ENCODE assay signal across 24 cellular contexts in the genomic region with DNA sequence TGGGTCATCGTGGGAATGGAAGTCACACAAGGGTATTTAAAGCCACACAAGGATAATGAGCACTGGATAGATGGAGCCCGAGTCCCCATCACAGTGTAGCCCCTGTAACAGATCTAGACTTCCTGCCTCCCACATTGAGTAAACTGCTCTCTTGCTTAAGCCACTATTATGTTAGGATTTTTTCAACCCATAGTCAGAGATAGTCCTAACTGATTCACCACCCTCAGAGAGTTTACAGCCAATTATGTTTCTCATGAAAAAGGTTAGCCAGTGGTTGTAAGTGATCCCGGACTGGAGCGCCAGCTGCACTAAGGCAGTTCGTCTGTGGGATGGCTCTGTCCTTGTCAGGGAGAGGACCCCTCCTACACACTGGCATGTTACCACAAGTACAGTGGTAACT.
DNase-seq lines count a peak whose midpoint lies in the region; ATAC-seq and TF ChIP-seq lines count a peak whose summit lies in the region.
"Had no signal": no experiment of that assay in that cellular context is flagged by ENCODE, and none has a peak within 500 bp of the region (broad histone marks: within the 10 kb centered on the region; RNA-seq: fewer than 3 reads in every experiment).

No MANE protein-coding gene starts in this region.

- H3K27ac ChIP-seq in smooth muscle cell (ENCODE audit: low read depth), result peak overlapping the region; percentile 93
- H3K27ac ChIP-seq: cardiac muscle cell had no signal

- H3K9me3 Mint-ChIP-seq in activated naive CD8-positive, alpha-beta T cell (ENCODE audit: low read depth), result peaks cover 2% of the 10 kb centered on the region
- peaks cover 7% of the 10 kb centered on the region for H3K9me3 Mint-ChIP-seq in activated naive CD8-positive, alpha-beta T cell treated with anti-CD3 and anti-CD28 coated beads for 36 hours
- H3K9me3 Mint-ChIP-seq in osteocyte (ENCODE audit: unreplicated experiment), result peaks cover 10% of the 10 kb centered on the region

- WGBS in smooth muscle cell (ENCODE audit: low lambda C conversion rate), result 45% methylated on average over 5 of the region's 5 CpGs

- peak overlapping the region; percentile 70 for H3K27ac Mint-ChIP-seq in activated naive CD8-positive, alpha-beta T cell
- H3K27ac Mint-ChIP-seq in activated naive CD8-positive, alpha-beta T cell treated with anti-CD3 and anti-CD28 coated beads for 36 hours, result no peak overlapping the region
- peak overlapping the region; percentile 34 for H3K27ac Mint-ChIP-seq in T-helper 17 cell
- H3K27ac Mint-ChIP-seq in osteocyte (ENCODE audit: unreplicated experiment), result no peak overlapping the region
- H3K27ac Mint-ChIP-seq: activated naive CD8-positive, alpha-beta T cell treated with anti-CD3 and anti-CD28 coated beads, Interleukin-2, amount 50 U/mL, for 24 hours; type B pancreatic cell; WTC11 had no signal

- no peak overlapping the region for H2AFZ ChIP-seq in smooth muscle cell (ENCODE audit: low read depth)

- no peaks in the 10 kb centered on the region for H3K27me3 ChIP-seq in smooth muscle cell (ENCODE audit: low read depth)
- H3K27me3 ChIP-seq: cardiac muscle cell, gastroesophageal sphincter, stomach had no signal

- TF ChIP-seq CTCF in smooth muscle cell (IDR thresholded peaks at IDR 0.05; ENCODE audit: borderline replicate concordance, insufficient read depth, poor library complexity, severe bottlenecking) (no peak), osteocyte (IDR thresholded peaks at IDR 0.05) (no peak)

- no peak overlapping the region for H3K4me3 Mint-ChIP-seq in activated naive CD8-positive, alpha-beta T cell
- no peak overlapping the region for H3K4me3 Mint-ChIP-seq in activated naive CD8-positive, alpha-beta T cell treated with anti-CD3 and anti-CD28 coated beads for 36 hours
- no peak overlapping the region for H3K4me3 Mint-ChIP-seq in T-helper 17 cell
- H3K4me3 Mint-ChIP-seq in osteocyte (ENCODE audit: unreplicated experiment), result no peak overlapping the region
- H3K4me3 Mint-ChIP-seq: activated naive CD8-positive, alpha-beta T cell treated with anti-CD3 and anti-CD28 coated beads, Interleukin-2, amount 50 U/mL, for 24 hours; type B pancreatic cell; WTC11 had no signal

- no peaks in the 10 kb centered on the region for H4K20me1 ChIP-seq in smooth muscle cell (ENCODE audit: low read depth)

- no peak for ATAC-seq in T-helper 17 cell
- ATAC-seq: activated naive CD8-positive, alpha-beta T cell treated with anti-CD3 and anti-CD28 coated beads, Interleukin-2, amount 50 U/mL, for 24 hours; WTC11 had no signal

- H3K9me3 ChIP-seq in T-helper 17 cell (ENCODE audit: control insufficient read depth, low read length, poor library complexity, severe bottlenecking), result peaks cover 6% of the 10 kb centered on the region
- H3K9me3 ChIP-seq in smooth muscle cell (replicated peaks; ENCODE audit: low read depth), result no peaks in the 10 kb centered on the region
- H3K9me3 ChIP-seq: lower lobe of right lung, SK-N-SH had no signal

- no peak overlapping the region for H3K4me3 ChIP-seq in smooth muscle cell
- H3K4me3 ChIP-seq: cardiac muscle cell, gastroesophageal sphincter, lower lobe of right lung, stomach had no signal

- H3K27me3 Mint-ChIP-seq in activated naive CD8-positive, alpha-beta T cell, result no peaks in the 10 kb centered on the region
- H3K27me3 Mint-ChIP-seq in activated naive CD8-positive, alpha-beta T cell treated with anti-CD3 and anti-CD28 coated beads for 36 hours, result no peaks in the 10 kb centered on the region
- H3K27me3 Mint-ChIP-seq in T-helper 17 cell (no peaks in the 10 kb centered on the region), osteocyte (ENCODE audit: unreplicated experiment) (peaks cover 9% of the 10 kb centered on the region)
- H3K27me3 Mint-ChIP-seq: activated naive CD8-positive, alpha-beta T cell treated with anti-CD3 and anti-CD28 coated beads, Interleukin-2, amount 50 U/mL, for 24 hours; type B pancreatic cell had no signal

- H3K36me3 ChIP-seq in smooth muscle cell (ENCODE audit: low read depth), result no peaks in the 10 kb centered on the region
- H3K36me3 ChIP-seq: cardiac muscle cell, gastroesophageal sphincter, lower lobe of right lung, stomach had no signal

- H3K79me2 ChIP-seq in smooth muscle cell (ENCODE audit: low read depth), result no peaks in the 10 kb centered on the region

- peak overlapping the region; percentile 45 for H3K4me2 ChIP-seq in smooth muscle cell
- H3K4me2 ChIP-seq: SK-N-SH had no signal

- no peak for DNase-seq in activated naive CD8-positive, alpha-beta T cell treated with anti-CD3 and anti-CD28 coated beads for 36 hours
- DNase-seq in T-helper 17 cell, result no peak
- peak; percentile 58 for DNase-seq in fibroblast of gingiva (ENCODE audit: low read depth)
- no peak for DNase-seq in smooth muscle cell (lab: John Stamatoyannopoulos, UW; ENCODE audit: unreplicated experiment)
- DNase-seq in globus pallidus (ENCODE audit: low spot score), result no peak
- DNase-seq in osteocyte (ENCODE audit: extremely low spot score, unreplicated experiment), result no peak
- DNase-seq in retina, result no peak
- DNase-seq: activated CD4-positive, alpha-beta T cell treated with anti-CD3 and anti-CD28 coated beads, Interleukin-2, amount 50 U/mL, for 4 hours; activated CD8-positive, alpha-beta memory T cell treated with anti-CD3 and anti-CD28 coated beads, Interleukin-2, amount 50 U/mL, for 4 hours; activated effector memory CD4-positive, alpha-beta T cell treated with Interleukin-2 at 50 U/mL for 16 hours; activated naive CD8-positive, alpha-beta T cell treated with anti-CD3 and anti-CD28 coated beads, Interleukin-2, amount 50 U/mL, for 24 hours; Caco-2; lower lobe of right lung; NCI-H1417 treated with DMSO at 0.1 percent for 48 hours; NCI-H2171; NCI-H524 treated with DMSO at 0.1 percent for 48 hours; SK-N-SH; stimulated activated CD4-positive, alpha-beta T cell treated with anti-CD3 and anti-CD28 coated beads, Interleukin-12 subunit alpha, Interleukin-12 subunit beta, amount 100 ng/mL, for 4 hours; stomach had no signal

- peaks cover 2% of the 10 kb centered on the region for H3K36me3 Mint-ChIP-seq in activated naive CD8-positive, alpha-beta T cell
- H3K36me3 Mint-ChIP-seq in activated naive CD8-positive, alpha-beta T cell treated with anti-CD3 and anti-CD28 coated beads for 36 hours, result peaks cover 11% of the 10 kb centered on the region
- H3K36me3 Mint-ChIP-seq in T-helper 17 cell (ENCODE audit: low read depth), result peaks cover 3% of the 10 kb centered on the region
- peaks cover 2% of the 10 kb centered on the region for H3K36me3 Mint-ChIP-seq in osteocyte (ENCODE audit: unreplicated experiment)
- H3K36me3 Mint-ChIP-seq: type B pancreatic cell had no signal

- peak overlapping the region; percentile 76 for H3K9ac ChIP-seq in smooth muscle cell (ENCODE audit: low read depth)
- H3K9ac ChIP-seq: SK-N-SH had no signal

- H3F3A ChIP-seq in smooth muscle cell (ENCODE audit: low read depth), result peaks cover 13% of the 10 kb centered on the region

- peaks cover 49% of the 10 kb centered on the region for H3K4me1 Mint-ChIP-seq in activated naive CD8-positive, alpha-beta T cell (ENCODE audit: low read depth)
- peaks cover 44% of the 10 kb centered on the region for H3K4me1 Mint-ChIP-seq in activated naive CD8-positive, alpha-beta T cell treated with anti-CD3 and anti-CD28 coated beads for 36 hours
- H3K4me1 Mint-ChIP-seq in T-helper 17 cell (peaks cover 21% of the 10 kb centered on the region), osteocyte (ENCODE audit: unreplicated experiment) (peaks cover 30% of the 10 kb centered on the region)

- H3K4me1 ChIP-seq in smooth muscle cell (ENCODE audit: low read depth), result peaks cover 10% of the 10 kb centered on the region

Comparison
In these comparisons a context has a peak if more than half of its experiments do, and no peak if none do; other contexts are left out.
1. H3K27ac Mint-ChIP-seq: peak in activated naive CD8-positive, alpha-beta T cell (single experiment) and T-helper 17 cell (single experiment); none in activated naive CD8-positive, alpha-beta T cell treated with anti-CD3 and anti-CD28 coated beads for 36 hours (single experiment) and osteocyte (single experiment).